Comparison of ENCODE assay signal across 8 cellular contexts in genomic region chr12:67268896-67269631, GRCh38. TPM values are rescaled to one million over a fixed set of nuclear protein-coding genes. Genes with fewer than 3 reads are reported as not detected.
DNase-seq lines count a peak whose midpoint lies in the region; ATAC-seq and TF ChIP-seq lines count a peak whose summit lies in the region.

Gene CAND1, plus strand, starts transcription at chr12:67269358. Its CDS starts 360 bp downstream, at chr12:67269718.

- peaks cover 8 to 50% (median 10%) of the 10 kb centered on the region in 3 donors for H3K4me1 ChIP-seq in gastroesophageal sphincter

- WGBS in gastroesophageal sphincter (ENCODE audit: low coverage in 1 of 2), 2 donors, result 0 to 1% methylated on average over 3 to 17 of the region's 61 CpGs

- ATAC-seq in HG02571 (IDR thresholded peaks at IDR 0.05; ENCODE audit: unreplicated experiment) (peak; percentile 74), gastroesophageal sphincter (peak; percentile 93)

- H3K9me3 ChIP-seq in SK-N-MC (ENCODE audit: low read depth, low read length) (no peaks in the 10 kb centered on the region), gastroesophageal sphincter (no peaks in the 10 kb centered on the region)

- peak within 1 kb of the TSS; percentile 91 for H3K9ac ChIP-seq in SK-N-MC (ENCODE audit: insufficient read length)

- H3K27me3 ChIP-seq in gastroesophageal sphincter, result no peaks in the 10 kb centered on the region

- DNase-seq in GM04504 (ENCODE audit: low read depth), result peak; percentile 99
- DNase-seq in NB4 (ENCODE audit: low read depth), result peak; percentile 99
- DNase-seq in SK-N-MC (ENCODE audit: low read depth, low spot score), result peak; percentile 98
- DNase-seq in activated naive CD4-positive, alpha-beta T cell treated with anti-CD3 and anti-CD28 coated beads, Interleukin-2, amount 50 U/mL, for 16 hours, result peak; percentile 96
- DNase-seq in non-pigmented ciliary epithelial cell (ENCODE audit: low read depth), result peak; percentile 95
- peak; percentile 100 for DNase-seq in superior temporal gyrus (ENCODE audit: extremely low spot score)

- H3K27ac ChIP-seq in SK-N-MC (peak within 1 kb of the TSS; percentile 99), gastroesophageal sphincter (peak within 1 kb of the TSS; percentile 95 to 100 (median 95))

- peak; percentile 83 for TF ChIP-seq POLR2A in NB4 (IDR thresholded peaks at IDR 0.05; ENCODE audit: extremely low read depth, insufficient read length)
- peak; percentile 77 to 79 for TF ChIP-seq POLR2A in gastroesophageal sphincter (IDR thresholded peaks at IDR 0.05)

- H3K36me3 ChIP-seq in SK-N-MC (ENCODE audit: insufficient read depth, low read length) (peaks cover 11% of the 10 kb centered on the region), gastroesophageal sphincter (no peaks in the 10 kb centered on the region)

- TF ChIP-seq EP300 in gastroesophageal sphincter (IDR thresholded peaks at IDR 0.05), result no peak

- TF ChIP-seq CTCF in NB4 (IDR thresholded peaks at IDR 0.05; ENCODE audit: low read depth, low read length), result no peak
- TF ChIP-seq CTCF in gastroesophageal sphincter (IDR thresholded peaks at IDR 0.05), result peak in 1 of 4 experiments; percentile 45

- peak within 1 kb of the TSS; percentile 87 for H3K4me3 ChIP-seq in NB4 (ENCODE audit: low read depth, low read length)
- H3K4me3 ChIP-seq in SK-N-MC, result peak within 1 kb of the TSS; percentile 89
- peak within 1 kb of the TSS; percentile 63 to 75 for H3K4me3 ChIP-seq in gastroesophageal sphincter

RNA-seq across cellular contexts. Expression of gene CAND1, which starts in this region (rescaled TPM):
- 10 to 100 TPM; 68.7 to 98.5 (median 77.8) TPM for total RNA-seq in gastroesophageal sphincter

Comparison
In these comparisons a context has a peak if more than half of its experiments do, and no peak if none do; other contexts are left out.
1. Peak in every context shown above with its lines: DNase-seq, ATAC-seq, H3K4me3 ChIP-seq and H3K27ac ChIP-seq.